ENCODE assay signal across 9 cellular contexts in the genomic region with DNA sequence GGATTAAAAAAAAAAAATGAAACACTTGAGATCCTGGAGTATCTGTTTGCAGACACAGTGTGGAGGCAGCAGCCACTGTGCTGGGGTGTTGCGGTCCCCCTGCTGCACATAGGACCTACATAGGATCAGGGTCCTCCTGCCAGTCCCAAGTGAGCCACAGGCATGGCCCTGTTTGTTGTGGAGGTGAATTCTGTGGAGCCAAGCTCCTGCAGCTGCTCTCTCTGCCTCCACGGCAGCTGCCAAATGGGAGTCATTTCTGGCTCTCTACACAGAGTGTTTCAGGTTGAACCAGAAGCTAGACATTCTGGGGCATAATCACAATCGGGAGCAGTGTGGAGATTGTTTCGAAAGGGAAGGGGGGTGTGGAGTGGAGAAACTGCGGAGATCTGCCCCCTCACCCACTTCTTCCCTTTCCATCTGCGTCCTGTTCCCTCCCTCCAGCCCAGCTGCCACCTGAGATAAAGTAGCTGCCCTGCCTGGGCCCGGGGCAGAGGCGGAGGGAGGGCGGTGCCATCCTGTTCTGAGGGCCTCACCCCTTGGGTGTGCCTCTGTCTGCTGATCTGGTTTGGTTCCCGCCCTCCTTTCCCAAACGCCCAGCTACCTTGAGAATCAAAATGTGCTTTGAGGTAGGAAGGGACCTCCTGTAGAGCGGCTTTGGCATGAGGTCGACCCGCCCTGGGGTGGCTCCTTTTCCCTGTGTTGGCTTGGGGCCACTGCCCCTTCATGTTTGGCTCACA.
A peak's percentile ranks its signal among the peaks of the same experiment; 100 is the strongest.
DNase-seq lines count a peak whose midpoint lies in the region; ATAC-seq and TF ChIP-seq lines count a peak whose summit lies in the region.
"Had no signal": no experiment of that assay in that cellular context is flagged by ENCODE, and none has a peak within 500 bp of the region (broad histone marks: within the 10 kb centered on the region; RNA-seq: fewer than 3 reads in every experiment).

No MANE protein-coding gene starts in this region.

- H3K27ac ChIP-seq in right cardiac atrium (ENCODE audit: low read length) = peak overlapping the region; percentile 55
- peak overlapping the region; percentile 63 to 83 (median 80) for H3K27ac ChIP-seq in thyroid gland

- peak; percentile 82 to 88 for ATAC-seq in right cardiac atrium
- no peak for ATAC-seq in GM21381 (IDR thresholded peaks at IDR 0.05; ENCODE audit: unreplicated experiment)
- ATAC-seq in HG03469 (IDR thresholded peaks at IDR 0.05; ENCODE audit: unreplicated experiment) = no peak

- no peak for TF ChIP-seq CTCF in thyroid gland (IDR thresholded peaks at IDR 0.05)

- H3K4me3 ChIP-seq in right cardiac atrium (ENCODE audit: low read length) = no peak overlapping the region
- H3K4me3 ChIP-seq in thyroid gland (replicated peaks in 1 of 3) = no peak overlapping the region

- H3K4me1 ChIP-seq in right cardiac atrium (ENCODE audit: control insufficient read depth, insufficient read depth, low read length) (peaks cover 20% of the 10 kb centered on the region), thyroid gland (peaks cover 20 to 34% of the 10 kb centered on the region in 2 donors)

- TF ChIP-seq POLR2A in thyroid gland (IDR thresholded peaks at IDR 0.05) = peak in 1 of 2 donors; percentile 47

- intact Hi-C loops in right cardiac atrium (cut with DNase I) = no loop called here
- intact Hi-C loops in thyroid gland (cut with DNase I) = no loop called here

- H3K9me3 ChIP-seq in right cardiac atrium (ENCODE audit: control insufficient read depth, low read length) (no peaks in the 10 kb centered on the region), thyroid gland (no peaks in the 10 kb centered on the region)

- no peaks in the 10 kb centered on the region for H3K27me3 ChIP-seq in right cardiac atrium (ENCODE audit: control insufficient read depth, insufficient read depth)
- no peaks in the 10 kb centered on the region for H3K27me3 ChIP-seq in thyroid gland

- H3K36me3 ChIP-seq in thyroid gland = peaks cover 3 to 7% of the 10 kb centered on the region in 2 donors

- WGBS in right cardiac atrium = 47% methylated on average over 14 of the region's 14 CpGs
- WGBS in thyroid gland, 2 donors = 14 to 15% methylated on average over 5 to 14 of the region's 14 CpGs

- peak; percentile 22 for DNase-seq in activated CD4-positive, alpha-beta T cell treated with anti-CD3 and anti-CD28 coated beads for 48 hours
- DNase-seq in activated CD4-positive, alpha-beta T cell treated with anti-CD3 and anti-CD28 coated beads for 4 hours = no peak
- DNase-seq in SW480 (ENCODE audit: low spot score) = peak; percentile 80
- DNase-seq in right cardiac atrium = peak; percentile 51 to 66 (median 65)
- peak; percentile 89 to 94 for DNase-seq in thyroid gland
- no peak for DNase-seq in NCI-H2029 treated with DMSO at 0.1 percent for 48 hours (lab: John Stamatoyannopoulos, UW)
- DNase-seq: foreskin melanocyte had no signal

Comparison
In these comparisons a context has a peak if more than half of its experiments do, and no peak if none do; other contexts are left out.
1. DNase-seq: peak in activated CD4-positive, alpha-beta T cell treated with anti-CD3 and anti-CD28 coated beads for 48 hours (single experiment), SW480 (single experiment), right cardiac atrium (3 of 3) and thyroid gland (2 of 2); none in activated CD4-positive, alpha-beta T cell treated with anti-CD3 and anti-CD28 coated beads for 4 hours (0 of 2) and NCI-H2029 treated with DMSO at 0.1 percent for 48 hours (single experiment).
2. ATAC-seq: peak in right cardiac atrium (2 of 2); none in GM21381 (single experiment) and HG03469 (single experiment).